In the genomic region with DNA sequence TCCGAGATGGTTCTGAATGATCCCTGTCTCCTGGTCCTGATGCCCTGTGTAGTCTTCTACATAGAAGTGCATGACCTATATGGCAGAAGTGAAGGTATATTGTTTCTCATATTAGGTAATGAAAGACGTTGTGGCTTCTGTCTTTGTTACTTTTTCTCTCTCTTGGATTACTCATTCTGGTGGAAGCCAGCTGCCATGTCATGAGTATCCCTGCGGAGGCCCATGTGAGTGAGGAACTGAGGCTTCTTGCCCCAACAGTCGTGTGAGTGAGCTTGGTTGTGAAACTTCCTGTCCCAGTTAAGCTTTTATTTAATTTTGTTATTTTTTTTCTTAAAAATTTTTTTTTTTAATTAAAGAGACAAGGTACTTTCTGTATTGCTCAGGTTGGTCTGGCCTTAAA, we compare ENCODE assay signal across 14 cellular contexts.
DNase-seq lines count a peak whose midpoint lies in the region; ATAC-seq lines count a peak whose summit lies in the region.
"Had no signal": no experiment of that assay in that cellular context is flagged by ENCODE, and none has a peak within 500 bp of the region (broad histone marks: within the 10 kb centered on the region; RNA-seq: fewer than 3 reads in every experiment).

No MANE protein-coding gene starts in this region.

- H4K91ac ChIP-seq in trophoblast cell (ENCODE audit: low read depth, low read length), result no peak overlapping the region

- H3K4me3 Mint-ChIP-seq in activated CD4-positive, alpha-beta T cell treated with anti-CD3 and anti-CD28 coated beads, Interleukin-2, amount 10 ng/mL, durations not matched to agents 24 days and 14 days, result no peak overlapping the region
- H3K4me3 Mint-ChIP-seq: CD4-positive, alpha-beta memory T cell had no signal

- H3K4me1 ChIP-seq in trophoblast cell (ENCODE audit: control insufficient read depth in 1 of 2, insufficient read depth in 2 of 2, low read length in 2 of 2), result no peaks in the 10 kb centered on the region
- H3K4me1 ChIP-seq: pancreas, stomach had no signal

- no peak overlapping the region for H3K9ac ChIP-seq in trophoblast cell (ENCODE audit: low read length)

- H3K27ac Mint-ChIP-seq in activated CD4-positive, alpha-beta T cell treated with anti-CD3 and anti-CD28 coated beads, Interleukin-2, amount 10 ng/mL, durations not matched to agents 24 days and 14 days, result no peak overlapping the region

- H3K9me3 ChIP-seq in trophoblast cell (ENCODE audit: insufficient read depth, low read depth, low read length), result no peaks in the 10 kb centered on the region
- H3K9me3 ChIP-seq: pancreas, stomach had no signal

- no peak overlapping the region for H3K18ac ChIP-seq in trophoblast cell (ENCODE audit: low read length)

- H3K36me3 ChIP-seq in trophoblast cell (ENCODE audit: control insufficient read depth in 1 of 2, insufficient read depth in 2 of 2, low read length in 2 of 2), result no peaks in the 10 kb centered on the region

- H4K8ac ChIP-seq in trophoblast cell (ENCODE audit: low read depth, low read length), result no peak overlapping the region

- no peak overlapping the region for H3K23ac ChIP-seq in trophoblast cell (ENCODE audit: low read length)

- no peaks in the 10 kb centered on the region for H3K27me3 Mint-ChIP-seq in activated CD4-positive, alpha-beta T cell treated with anti-CD3 and anti-CD28 coated beads, Interleukin-2, amount 10 ng/mL, durations not matched to agents 24 days and 14 days
- H3K27me3 Mint-ChIP-seq: CD4-positive, alpha-beta memory T cell had no signal

- H3K4me1 Mint-ChIP-seq in activated CD4-positive, alpha-beta T cell treated with anti-CD3 and anti-CD28 coated beads, Interleukin-2, amount 10 ng/mL, durations not matched to agents 24 days and 14 days, result no peaks in the 10 kb centered on the region

- ATAC-seq in HG03469 (IDR thresholded peaks at IDR 0.05; ENCODE audit: unreplicated experiment), result no peak

- H2BK120ac ChIP-seq in trophoblast cell (ENCODE audit: insufficient read depth, low read length, poor library complexity), result no peak overlapping the region

- H3K9me3 Mint-ChIP-seq in activated CD4-positive, alpha-beta T cell treated with anti-CD3 and anti-CD28 coated beads, Interleukin-2, amount 10 ng/mL, durations not matched to agents 24 days and 14 days, result no peaks in the 10 kb centered on the region

- no peak overlapping the region for H2AFZ ChIP-seq in trophoblast cell (ENCODE audit: insufficient read depth, low read length, poor library complexity)

- no peak overlapping the region for H4K12ac ChIP-seq in trophoblast cell (ENCODE audit: low read depth, low read length)

- H3K4ac ChIP-seq in trophoblast cell (ENCODE audit: low read depth, low read length), result no peak overlapping the region

- H2BK5ac ChIP-seq in trophoblast cell (ENCODE audit: low read depth, low read length, poor library complexity), result no peak overlapping the region

- H3K4me3 ChIP-seq in trophoblast cell (ENCODE audit: low read depth, low read length), result no peak overlapping the region
- H3K4me3 ChIP-seq: pancreas, stomach had no signal

- no peak overlapping the region for H3K27ac ChIP-seq in epithelial cell of prostate
- no peak overlapping the region for H3K27ac ChIP-seq in trophoblast cell (ENCODE audit: low read depth, low read length)
- H3K27ac ChIP-seq: pancreas, stomach had no signal

- intact Hi-C loops in activated CD4-positive, alpha-beta T cell treated with anti-CD3 and anti-CD28 coated beads, Interleukin-2, amount 10 ng/mL, durations not matched to agents 24 days and 14 days (cut with micrococcal nuclease), result no loop called here

- no peak overlapping the region for H2AK5ac ChIP-seq in trophoblast cell (ENCODE audit: low read length)

- no peak overlapping the region for H3K4me2 ChIP-seq in trophoblast cell (ENCODE audit: low read length)

- no peak overlapping the region for H3K14ac ChIP-seq in trophoblast cell (ENCODE audit: low read length)

- H2BK12ac ChIP-seq in trophoblast cell (ENCODE audit: low read length), result no peak overlapping the region

- H3K27me3 ChIP-seq in trophoblast cell (ENCODE audit: insufficient read depth, low read length), result no peaks in the 10 kb centered on the region
- H3K27me3 ChIP-seq: pancreas, stomach had no signal

- no CpG with 5 or more reads among the region's 4 CpGs for WGBS in trophoblast cell (ENCODE audit: extremely low coverage, insufficient coverage, insufficient read length)

- no peaks in the 10 kb centered on the region for H3K79me1 ChIP-seq in trophoblast cell (ENCODE audit: low read length)

- peaks cover 19% of the 10 kb centered on the region for H3K36me3 Mint-ChIP-seq in activated CD4-positive, alpha-beta T cell treated with anti-CD3 and anti-CD28 coated beads, Interleukin-2, amount 10 ng/mL, durations not matched to agents 24 days and 14 days (ENCODE audit: low read depth)

- H3K79me2 ChIP-seq in trophoblast cell (ENCODE audit: control insufficient read depth, insufficient read depth, low read length, poor library complexity), result no peaks in the 10 kb centered on the region

- peak; percentile 70 for DNase-seq in EH (ENCODE audit: low read depth)
- peak; percentile 80 to 92 for DNase-seq in NOMO-1 (lab: John Stamatoyannopoulos, UW; ENCODE audit: unreplicated experiment in 2 of 2)
- peak; percentile 14 for DNase-seq in epithelial cell of prostate (ENCODE audit: low read depth, low spot score)
- peak; percentile 7 to 41 for DNase-seq in trophoblast cell
- DNase-seq in activated CD4-positive, alpha-beta T cell treated with anti-CD3 and anti-CD28 coated beads, Interleukin-2, amount 10 ng/mL, durations not matched to agents 24 days and 14 days, result no peak
- DNase-seq in SK-N-DZ (ENCODE audit: low spot score), result no peak
- no peak for DNase-seq in activated CD4-positive, alpha-beta T cell treated with anti-CD3 and anti-CD28 coated beads for 1 hour
- DNase-seq: CD4-positive, alpha-beta memory T cell; MM.1S; NCI-H446 treated with DMSO at 0.1 percent for 48 hours; pancreas; stimulated activated CD4-positive, alpha-beta T cell treated with anti-CD3 and anti-CD28 coated beads, Interleukin-4, amount 100 ng/mL, for 4 hours; stomach had no signal

Comparison
In these comparisons a context has a peak if more than half of its experiments do, and no peak if none do; other contexts are left out.
1. DNase-seq: peak in EH (single experiment), NOMO-1 (2 of 2), epithelial cell of prostate (single experiment) and trophoblast cell (2 of 2); none in activated CD4-positive, alpha-beta T cell treated with anti-CD3 and anti-CD28 coated beads, Interleukin-2, amount 10 ng/mL, durations not matched to agents 24 days and 14 days (single experiment), SK-N-DZ (single experiment) and activated CD4-positive, alpha-beta T cell treated with anti-CD3 and anti-CD28 coated beads for 1 hour (single experiment).